ENCODE assay signal across 1 cellular context in genomic region chr9:124780060-124780756, GRCh38.
TF ChIP-seq lines count a peak whose summit lies in the region.

No MANE protein-coding gene starts in this region.

TF ChIP-seq in HepG2, 621 proteins besides CTCF, POLR2A, EP300 and RAD21:
- TF ChIP-seq NR3C1 (CRISPR knock-in tag; IDR thresholded peaks at IDR 0.05) (no peak), TSC22D2 (CRISPR knock-in tag; IDR thresholded peaks at IDR 0.05; ENCODE audit: borderline replicate concordance) (no peak), DMAP1 (CRISPR knock-in tag; IDR thresholded peaks at IDR 0.05) (no peak), THRA (CRISPR knock-in tag; IDR thresholded peaks at IDR 0.05; ENCODE audit: borderline replicate concordance) (no peak), RNF219 (CRISPR knock-in tag; IDR thresholded peaks at IDR 0.05) (no peak), ZNF496 (CRISPR knock-in tag; IDR thresholded peaks at IDR 0.05; ENCODE audit: insufficient replicate concordance) (no peak), ZNF484 (CRISPR knock-in tag; IDR thresholded peaks at IDR 0.05; ENCODE audit: borderline replicate concordance, low read depth) (no peak), ZNF318 (CRISPR knock-in tag; IDR thresholded peaks at IDR 0.05) (no peak), POLR2AphosphoS2 (IDR thresholded peaks at IDR 0.05; ENCODE audit: low read depth, low read length) (no peak), HNF4G (IDR thresholded peaks at IDR 0.05; ENCODE audit: borderline replicate concordance, low read depth, low read length) (no peak), HNF4G (CRISPR knock-in tag; IDR thresholded peaks at IDR 0.05; ENCODE audit: borderline replicate concordance, low read depth) (no peak), NR2F1 (CRISPR knock-in tag; IDR thresholded peaks at IDR 0.05) (no peak), SRSF1 (optimal IDR thresholded peaks at IDR 0.05; ENCODE audit: low read depth, low read length) (no peak), ZBTB46 (CRISPR knock-in tag; IDR thresholded peaks at IDR 0.05; ENCODE audit: borderline replicate concordance) (no peak), SIX1 (CRISPR knock-in tag; IDR thresholded peaks at IDR 0.05; ENCODE audit: borderline replicate concordance) (no peak), ZNF629 (CRISPR knock-in tag; conservative IDR thresholded peaks at IDR 0.05) (no peak)
